ENCODE assay signal across 11 cellular contexts in the genomic region with DNA sequence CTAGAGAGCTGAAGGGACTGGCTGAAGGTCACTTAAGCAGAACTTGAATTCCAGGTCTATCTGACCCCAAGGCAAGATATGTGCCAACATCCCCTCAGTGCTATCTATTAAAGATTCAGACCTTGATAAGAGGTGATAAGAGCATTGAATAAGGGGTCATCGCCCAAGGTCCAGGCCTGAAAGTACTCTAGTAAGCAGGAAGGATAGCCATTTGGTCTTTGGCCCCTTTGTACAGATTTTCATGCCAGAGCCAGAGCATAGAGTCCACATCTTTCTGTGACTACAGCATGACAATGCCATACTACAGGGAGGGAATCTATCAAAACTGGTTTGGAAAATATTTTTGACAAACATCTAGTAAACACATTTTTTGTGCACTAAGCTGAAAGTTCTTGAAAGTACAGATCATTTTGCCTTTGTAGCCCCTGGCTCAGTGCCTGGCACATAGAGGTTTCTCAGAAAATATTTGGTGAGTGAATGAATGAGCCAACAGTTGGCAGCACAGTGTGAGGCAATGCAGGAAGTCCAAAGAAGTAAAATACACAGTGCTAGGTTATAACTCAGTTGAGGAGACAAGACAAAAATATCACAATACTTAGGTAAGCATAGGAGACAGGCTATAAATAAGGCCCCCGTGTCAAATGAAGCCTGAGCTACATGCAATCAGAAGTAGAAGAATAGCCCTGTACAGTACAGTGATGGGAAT. TPM values are rescaled to one million over a fixed set of nuclear protein-coding genes. Genes with fewer than 3 reads are reported as not detected.
DNase-seq lines count a peak whose midpoint lies in the region; TF ChIP-seq lines count a peak whose summit lies in the region.
"Had no signal": no experiment of that assay in that cellular context is flagged by ENCODE, and none has a peak within 500 bp of the region (broad histone marks: within the 10 kb centered on the region; RNA-seq: fewer than 3 reads in every experiment).

No MANE protein-coding gene starts in this region.

- no peaks in the 10 kb centered on the region for H3K9me3 Mint-ChIP-seq in nephron progenitor cell
- H3K9me3 Mint-ChIP-seq: activated naive CD4-positive, alpha-beta T cell treated with anti-CD3 and anti-CD28 coated beads, Interleukin-2, amount 50 U/mL, for 24 hours; CD4-positive, alpha-beta T cell; nephron had no signal

- no peak overlapping the region for H3K4me3 Mint-ChIP-seq in nephron progenitor cell
- H3K4me3 Mint-ChIP-seq: activated naive CD4-positive, alpha-beta T cell treated with anti-CD3 and anti-CD28 coated beads, Interleukin-2, amount 50 U/mL, for 24 hours; CD4-positive, alpha-beta T cell; nephron had no signal

- no peak for TF ChIP-seq CTCF in LNCaP clone FGC (IDR thresholded peaks at IDR 0.05; ENCODE audit: control insufficient read depth, extremely low read depth, insufficient read depth)
- TF ChIP-seq CTCF in nephron progenitor cell (IDR thresholded peaks at IDR 0.05), result no peak

- no peak overlapping the region for H3K27ac Mint-ChIP-seq in nephron progenitor cell
- H3K27ac Mint-ChIP-seq: activated naive CD4-positive, alpha-beta T cell treated with anti-CD3 and anti-CD28 coated beads, Interleukin-2, amount 50 U/mL, for 24 hours; CD4-positive, alpha-beta T cell; nephron had no signal

- H3K4me1 Mint-ChIP-seq in nephron progenitor cell, result no peaks in the 10 kb centered on the region
- H3K4me1 Mint-ChIP-seq: nephron had no signal

- H3K4me3 ChIP-seq in LNCaP clone FGC (ENCODE audit: low read depth, low read length), result no peak overlapping the region

- no peaks in the 10 kb centered on the region for H3K36me3 Mint-ChIP-seq in nephron progenitor cell (ENCODE audit: low read depth)

- H3K27me3 Mint-ChIP-seq in nephron progenitor cell (ENCODE audit: low read depth, poor library complexity), result peaks cover 27% of the 10 kb centered on the region

- DNase-seq in AG08395 (ENCODE audit: low spot score), result peak; percentile 72
- peak; percentile 23 for DNase-seq in LNCaP clone FGC (ENCODE audit: low read depth)
- peak; percentile 86 for DNase-seq in dedifferentiated amniotic fluid mesenchymal stem cell (ENCODE audit: extremely low spot score)
- DNase-seq in lung microvascular endothelial cell (ENCODE audit: low read depth in 2 of 2), result peak; percentile 32 to 48
- no peak for DNase-seq in nephron progenitor cell
- no peak for DNase-seq in NCI-H2171 treated with DMSO at 0.1 percent for 48 hours (lab: John Stamatoyannopoulos, UW)
- DNase-seq in SIG-M5 treated with dmso at 0.1 percent for 504 hours (lab: John Stamatoyannopoulos, UW; ENCODE audit: unreplicated experiment), result no peak
- no peak for DNase-seq in NCI-H748 (lab: John Stamatoyannopoulos, UW; ENCODE audit: unreplicated experiment)
- DNase-seq: CD4-positive, alpha-beta T cell had no signal

RNA-seq across cellular contexts. Expression of gene RRAS2, which starts 15.1 kb away (rescaled TPM):
- 96.5 and 119 TPM in 2 replicates for total RNA-seq in lung microvascular endothelial cell

Comparison
In these comparisons a context has a peak if more than half of its experiments do, and no peak if none do; other contexts are left out.
1. DNase-seq: peak in AG08395 (single experiment), LNCaP clone FGC (single experiment), dedifferentiated amniotic fluid mesenchymal stem cell (single experiment) and lung microvascular endothelial cell (2 of 2); none in nephron progenitor cell (single experiment), NCI-H2171 treated with DMSO at 0.1 percent for 48 hours (single experiment), SIG-M5 treated with dmso at 0.1 percent for 504 hours (single experiment) and NCI-H748 (single experiment).